In genomic region chr2:238439093-238439849, GRCh38 we compare ENCODE assay signal across 1 cellular context.
A peak's percentile ranks its signal among the peaks of the same experiment; 100 is the strongest.
TF ChIP-seq lines count a peak whose summit lies in the region.

No MANE protein-coding gene starts in this region.

TF ChIP-seq in HepG2, 621 proteins besides CTCF, POLR2A, EP300 and RAD21 (continued from another document):
- TF ChIP-seq ZNF276 (CRISPR knock-in tag; IDR thresholded peaks at IDR 0.05; ENCODE audit: low read depth) (no peak), ZFX (CRISPR knock-in tag; IDR thresholded peaks at IDR 0.05; ENCODE audit: low read depth) (no peak), EHMT2 (IDR thresholded peaks at IDR 0.05; ENCODE audit: borderline replicate concordance, low read depth, low read length) (no peak), ZBTB39 (CRISPR knock-in tag; IDR thresholded peaks at IDR 0.05) (no peak), PRPF4 (IDR thresholded peaks at IDR 0.05; ENCODE audit: low read depth, low read length, poor library complexity, severe bottlenecking) (peak; percentile 46), ZBTB38 (CRISPR knock-in tag; IDR thresholded peaks at IDR 0.05) (peak; percentile 81), SYNCRIP (IDR thresholded peaks at IDR 0.05; ENCODE audit: insufficient read depth, low read depth, low read length) (no peak), ZNF687 (CRISPR knock-in tag; IDR thresholded peaks at IDR 0.05) (peak; percentile 24; the same call in 1 of the 2 replicates), U2AF1 (optimal IDR thresholded peaks at IDR 0.05; ENCODE audit: low read depth, low read length) (no peak), NONO (IDR thresholded peaks at IDR 0.05) (0 out of 2 replicates have a peak, but pooled peaks have one; percentile 24), NONO (CRISPR knock-in tag; conservative IDR thresholded peaks at IDR 0.05) (no peak), ZNF12 (CRISPR knock-in tag; IDR thresholded peaks at IDR 0.05) (no peak)
TF ChIP-seq in HepG2: peak in this region for 4.
